16 cellular contexts compared by ENCODE assay signal in the genomic region with DNA sequence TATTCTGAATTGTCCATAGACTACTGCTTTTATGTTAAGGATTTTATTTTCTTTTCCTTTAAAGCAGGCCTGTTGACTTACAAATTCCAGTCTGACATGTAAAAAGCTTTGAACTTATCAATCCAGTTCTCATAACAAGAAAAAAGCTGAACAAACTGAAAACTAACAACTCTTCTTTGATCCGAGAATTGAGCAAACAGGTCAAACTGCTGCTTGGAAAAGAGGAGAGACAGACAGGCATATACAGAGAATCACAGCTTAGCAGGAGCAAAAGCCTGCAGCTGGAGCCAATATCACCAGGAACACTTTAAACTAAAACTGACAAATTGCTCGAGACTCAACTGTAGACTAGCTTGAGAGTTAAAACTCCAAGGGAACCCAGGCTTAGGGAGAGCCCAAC.
DNase-seq lines count a peak whose midpoint lies in the region; ATAC-seq and TF ChIP-seq lines count a peak whose summit lies in the region.
"Had no signal": no experiment of that assay in that cellular context is flagged by ENCODE, and none has a peak within 500 bp of the region (broad histone marks: within the 10 kb centered on the region; RNA-seq: fewer than 3 reads in every experiment).

No MANE protein-coding gene starts in this region.

- H3K4me1 ChIP-seq in PC-9 (replicated peaks; ENCODE audit: insufficient read depth) (no peaks in the 10 kb centered on the region), hepatocyte (ENCODE audit: insufficient read depth) (no peaks in the 10 kb centered on the region), neuronal stem cell (ENCODE audit: control insufficient read depth in 2 of 2, insufficient read depth in 1 of 2, low read depth in 1 of 2, low read length in 2 of 2) (no peaks in the 10 kb centered on the region)

- H3K9me3 ChIP-seq in PC-9 (ENCODE audit: insufficient read depth, low read depth) (no peaks in the 10 kb centered on the region), hepatocyte (ENCODE audit: low read depth) (no peaks in the 10 kb centered on the region), neuronal stem cell (replicated peaks in 1 of 2; ENCODE audit: control insufficient read depth in 2 of 2, insufficient read depth in 1 of 2, low read depth in 1 of 2, low read length in 2 of 2) (no peaks in the 10 kb centered on the region)

- H3K79me2 ChIP-seq in PC-9 (ENCODE audit: low read depth) (no peaks in the 10 kb centered on the region), hepatocyte (no peaks in the 10 kb centered on the region)

- WGBS in hepatocyte (ENCODE audit: low lambda C conversion rate, missing lambda C conversion rate), result 45% methylated on average over 2 of the region's 2 CpGs
- WGBS in neuronal stem cell (ENCODE audit: extremely low coverage in 2 of 2, insufficient read length in 2 of 2, insufficient replicate concordance in 1 of 2), 2 donors, result no CpG with 5 or more reads among the region's 2 CpGs

- H2BK15ac ChIP-seq in neuronal stem cell (ENCODE audit: low read length), result no peak overlapping the region

- H3K27me3 ChIP-seq in PC-9 (ENCODE audit: insufficient read depth, low read depth) (no peaks in the 10 kb centered on the region), hepatocyte (no peaks in the 10 kb centered on the region), neuronal stem cell (ENCODE audit: control insufficient read depth in 3 of 3, insufficient read depth in 3 of 3, low read depth in 1 of 3, low read length in 3 of 3) (no peaks in the 10 kb centered on the region)

- H3K27ac ChIP-seq in PC-9 (no peak overlapping the region), hepatocyte (no peak overlapping the region), neuronal stem cell (replicated peaks; ENCODE audit: low read length) (peak overlapping the region; percentile 2)
- H3K27ac ChIP-seq: GM23248 had no signal

- H3K9me2 ChIP-seq in PC-9 (ENCODE audit: insufficient read depth) (no peaks in the 10 kb centered on the region), hepatocyte (replicated peaks; ENCODE audit: insufficient read depth) (no peaks in the 10 kb centered on the region)

- no peaks in the 10 kb centered on the region for H3K36me3 ChIP-seq in PC-9 (ENCODE audit: low read depth)
- no peaks in the 10 kb centered on the region for H3K36me3 ChIP-seq in hepatocyte (replicated peaks; ENCODE audit: insufficient read depth, low read depth)
- no peaks in the 10 kb centered on the region for H3K36me3 ChIP-seq in neuronal stem cell (replicated peaks in 1 of 2; ENCODE audit: control insufficient read depth in 2 of 2, insufficient read depth in 2 of 2, low read length in 2 of 2)

- H3F3A ChIP-seq in PC-9 (ENCODE audit: insufficient read depth, low read depth), result no peaks in the 10 kb centered on the region

- H3K4me2 ChIP-seq in PC-9 (no peak overlapping the region), hepatocyte (no peak overlapping the region), neuronal stem cell (ENCODE audit: insufficient read depth, low read length, poor library complexity, severe bottlenecking) (no peak overlapping the region)

- H2BK12ac ChIP-seq in neuronal stem cell (ENCODE audit: low read length), result no peak overlapping the region

- H3K18ac ChIP-seq in neuronal stem cell (ENCODE audit: low read length), result no peak overlapping the region

- no peak overlapping the region for H3K9ac ChIP-seq in neuronal stem cell (ENCODE audit: low read depth, low read length, poor library complexity)
- H3K9ac ChIP-seq: GM23248 had no signal

- H2AFZ ChIP-seq in PC-9, result peak overlapping the region; percentile 46; the same call in 1 of the 2 replicates
- H2AFZ ChIP-seq in hepatocyte, result peak overlapping the region; percentile 0
- no peak overlapping the region for H2AFZ ChIP-seq in neuronal stem cell (ENCODE audit: low read length)
- H2AFZ ChIP-seq: GM23248 had no signal

- H4K8ac ChIP-seq in neuronal stem cell (ENCODE audit: low read depth, low read length), result no peak overlapping the region

- H3K4ac ChIP-seq in neuronal stem cell (ENCODE audit: low read length), result no peak overlapping the region

- no peak overlapping the region for H3K4me3 ChIP-seq in PC-9
- no peak overlapping the region for H3K4me3 ChIP-seq in hepatocyte
- no peak overlapping the region for H3K4me3 ChIP-seq in neuronal stem cell (ENCODE audit: low read length in 2 of 2)
- H3K4me3 ChIP-seq: GM23248 had no signal

- H3K79me1 ChIP-seq in neuronal stem cell (ENCODE audit: low read depth, low read length), result no peaks in the 10 kb centered on the region

- no peak overlapping the region for H3K23ac ChIP-seq in neuronal stem cell (ENCODE audit: low read depth, low read length, poor library complexity)

- no peak overlapping the region for H4K91ac ChIP-seq in neuronal stem cell (ENCODE audit: low read depth, low read length, poor library complexity)

- no peak for ATAC-seq in GM21723 (IDR thresholded peaks at IDR 0.05; ENCODE audit: unreplicated experiment)
- ATAC-seq: HCT116 had no signal

- no peak overlapping the region for H3K14ac ChIP-seq in neuronal stem cell (ENCODE audit: low read length)

- H4K20me1 ChIP-seq in PC-9 (ENCODE audit: insufficient read depth) (no peaks in the 10 kb centered on the region), hepatocyte (ENCODE audit: insufficient read depth, poor library complexity, severe bottlenecking) (no peaks in the 10 kb centered on the region)

- no TSS peak for BruUV-seq in PC-9 (replicated peaks; lab: Mats Ljungman, UMichigan)

- CTCF ChIA-PET in PC-9 (lab: Charles Lee), result no interaction called here

- TF ChIP-seq CTCF in PC-9 (conservative IDR thresholded peaks at IDR 0.05), result no peak
- no peak for TF ChIP-seq CTCF in hepatocyte (IDR thresholded peaks at IDR 0.05; ENCODE audit: poor library complexity)

- H2BK120ac ChIP-seq in neuronal stem cell (ENCODE audit: low read depth, low read length), result no peak overlapping the region

- no peak overlapping the region for H2BK5ac ChIP-seq in neuronal stem cell (ENCODE audit: low read length)

- H2AK5ac ChIP-seq in neuronal stem cell (ENCODE audit: low read depth, low read length), result no peak overlapping the region

- DNase-seq in PC-9 (no peak), hepatocyte (ENCODE audit: low spot score) (no peak), neuronal stem cell (ENCODE audit: low spot score) (no peak), NCI-H146 treated with DMSO at 0.1 percent for 48 hours (lab: John Stamatoyannopoulos, UW; ENCODE audit: unreplicated experiment) (no peak), dedifferentiated amniotic fluid mesenchymal stem cell (ENCODE audit: extremely low spot score) (no peak)
- DNase-seq: C1 segment of cervical spinal cord; Calu3; CD4-positive, alpha-beta memory T cell; COR-L47; DMS53; DMS79 treated with DMSO at 0.1 percent for 48 hours; GF-D8; GM23248; H9 had no signal

- POLR2A ChIA-PET in PC-9 (lab: Charles Lee; ENCODE audit: unreplicated experiment), result no interaction called here

- intact Hi-C loops in PC-9 (cut with micrococcal nuclease; ENCODE audit: unreplicated experiment), result no loop called here
